28 cellular contexts compared by ENCODE assay signal in the genomic region with DNA sequence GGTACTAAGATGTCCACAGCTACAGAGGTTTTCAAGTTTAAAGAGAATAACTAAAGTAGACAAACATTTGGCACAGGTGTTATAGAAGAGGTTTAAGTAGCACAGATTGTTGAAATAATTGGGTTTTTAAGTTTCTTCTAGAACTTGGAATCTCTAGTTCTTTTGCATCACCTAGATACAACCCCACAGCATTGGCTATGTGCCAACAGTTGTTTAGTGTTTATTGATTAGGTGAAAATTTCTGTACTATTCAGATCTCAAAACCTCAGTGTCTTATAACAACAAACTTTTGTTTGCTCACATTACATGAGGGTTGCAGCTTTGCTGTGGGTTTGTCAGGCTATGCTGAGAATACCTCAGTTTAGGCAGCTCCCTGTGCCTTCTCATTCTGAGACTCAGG.
"Had no signal": no experiment of that assay in that cellular context is flagged by ENCODE, and none has a peak within 500 bp of the region (broad histone marks: within the 10 kb centered on the region; RNA-seq: fewer than 3 reads in every experiment).

No MANE protein-coding gene starts in this region.

- H3K36me3 ChIP-seq: MG63, SJCRH30 had no signal

- H3K27ac ChIP-seq: PC-9, RWPE1, SJCRH30, SK-N-MC had no signal

- H3K4me3 ChIP-seq: MG63, PC-9, SJCRH30, SK-N-MC had no signal

- H3K27me3 ChIP-seq: MG63, SJCRH30 had no signal

- H3K9me3 ChIP-seq: MG63 had no signal

- DNase-seq: Kasumi-1, MG63, NCI-H1048, NCI-H1092 treated with DMSO at 0.1 percent for 48 hours, NCI-H1105 treated with DMSO at 0.1 percent for 48 hours, NCI-H1417, NCI-H1436, NCI-H146, NCI-H1694, NCI-H187, NCI-H1930, NCI-H2029 treated with DMSO at 0.1 percent for 48 hours, NCI-H2081 treated with DMSO at 0.1 percent for 48 hours, NCI-H2171 treated with DMSO at 0.1 percent for 48 hours, NCI-H2227 treated with DMSO at 0.1 percent for 48 hours, NCI-H345, NCI-H446, NCI-H510A treated with DMSO at 0.1 percent for 48 hours, NCI-H524 treated with DMSO at 0.1 percent for 48 hours, NCI-H526 treated with DMSO at 0.1 percent for 48 hours, NCI-H774, PC-9, SHP77, SIG-M5, T-cell had no signal
